14 cellular contexts compared by ENCODE assay signal in genomic region chr2:104388296-104388695, GRCh38.
"Had no signal": no experiment of that assay in that cellular context is flagged by ENCODE, and none has a peak within 500 bp of the region (broad histone marks: within the 10 kb centered on the region; RNA-seq: fewer than 3 reads in every experiment).

No MANE protein-coding gene starts in this region.

- H3K27me3 ChIP-seq: sigmoid colon had no signal

- H3K4me3 ChIP-seq: sigmoid colon had no signal

- ATAC-seq: activated naive CD4-positive, alpha-beta T cell treated with anti-CD3 and anti-CD28 coated beads, Interleukin-2, amount 50 U/mL, for 72 hours; left cardiac atrium; natural killer cell treated with Interleukin-12 subunit alpha and Interleukin-12 subunit beta and Interleukin-15 and Interleukin-18, amount 100 ng/mL, for 72 hours had no signal

- H3K4me1 ChIP-seq: sigmoid colon had no signal

- DNase-seq: activated B cell treated with CpG ODN at 0.5 μM for 24 hours; activated CD4-positive, alpha-beta memory T cell treated with anti-CD3 and anti-CD28 coated beads for 36 hours; activated CD4-positive, alpha-beta T cell treated with anti-CD3 and anti-CD28 coated beads for 4 hours; activated gamma-delta T cell treated with Interleukin-2 at 50 U/mL for 16 hours; activated T-cell treated with anti-CD3 and anti-CD28 coated beads for 4 hours; caudate nucleus; endodermal cell; left cardiac atrium; sigmoid colon; stimulated activated CD8-positive, alpha-beta memory T cell treated with anti-CD3 and anti-CD28 coated beads, Interleukin-4, amount 100 ng/mL, for 48 hours; stimulated activated naive CD4-positive, alpha-beta T cell had no signal

- H3K9me3 ChIP-seq: sigmoid colon had no signal

- H3K36me3 ChIP-seq: sigmoid colon had no signal

- H3K27ac ChIP-seq: epithelial cell of prostate, sigmoid colon had no signal
